Comparison of ENCODE assay signal across 8 cellular contexts in genomic region chr1:17236779-17237601, GRCh38. TPM values are rescaled to one million over a fixed set of nuclear protein-coding genes. Genes with fewer than 3 reads are reported as not detected.
DNase-seq lines count a peak whose midpoint lies in the region; ATAC-seq and TF ChIP-seq lines count a peak whose summit lies in the region.

No MANE protein-coding gene starts in this region.

- TF ChIP-seq RAD21 in HCT116 (IDR thresholded peaks at IDR 0.05; ENCODE audit: low read depth) = no peak

- BruUV-seq in HCT116 (replicated peaks; lab: Mats Ljungman, UMichigan) = no TSS peak

- H3K4me1 ChIP-seq in HCT116 (ENCODE audit: control insufficient read depth in 1 of 2, insufficient read depth in 2 of 2, low read length in 2 of 2) = peaks cover 29 to 62% of the 10 kb centered on the region in 2 experiments

- H3K27me3 Mint-ChIP-seq in activated CD4-positive, alpha-beta memory T cell treated with anti-CD3 and anti-CD28 coated beads, Interleukin-2, amount 10 ng/mL, durations not matched to agents 7 days and 5 days = no peaks in the 10 kb centered on the region

- peaks cover 11% of the 10 kb centered on the region; the same call in 1 of the 2 replicates for H3K27me3 ChIP-seq in HCT116 (ENCODE audit: insufficient read depth, low read length)

- no peaks in the 10 kb centered on the region for H3K4me1 Mint-ChIP-seq in activated CD4-positive, alpha-beta memory T cell treated with anti-CD3 and anti-CD28 coated beads, Interleukin-2, amount 10 ng/mL, durations not matched to agents 7 days and 5 days

- intact Hi-C loops in HCT116 (cut with micrococcal nuclease) = loop anchor here (1.0 to 5.0 kb wide), 4 partner anchors 37 to 285 kb away; no protein-coding TSS in a partner anchor

- peak overlapping the region; percentile 54 for H3K4me2 ChIP-seq in HCT116 (ENCODE audit: low read length)

- CTCF ChIA-PET in HCT116 (lab: Charles Lee) = interaction anchor here (0.8 to 7.0 kb wide), 8 partner anchors 10 to 142 kb away, joined by 3 to 71 read pairs (median 4); no protein-coding TSS in a partner anchor
- CTCF ChIA-PET in activated CD4-positive, alpha-beta memory T cell treated with anti-CD3 and anti-CD28 coated beads, Interleukin-2, amount 10 ng/mL, durations not matched to agents 7 days and 5 days (lab: Charles Lee) = interaction anchor here (1.4 to 3.1 kb wide), 5 partner anchors 29 to 112 kb away, joined by 3 to 33 read pairs (median 9); no protein-coding TSS in a partner anchor

- H3K9me3 Mint-ChIP-seq in activated CD4-positive, alpha-beta memory T cell treated with anti-CD3 and anti-CD28 coated beads, Interleukin-2, amount 10 ng/mL, durations not matched to agents 7 days and 5 days = no peaks in the 10 kb centered on the region

- no peak for TF ChIP-seq POLR2A in HCT116 (IDR thresholded peaks at IDR 0.05; ENCODE audit: borderline replicate concordance, extremely low read depth, insufficient read depth, insufficient read length)

- H4K20me1 ChIP-seq in HCT116 (ENCODE audit: insufficient read depth) = no peaks in the 10 kb centered on the region

- DNase-seq in C1 segment of cervical spinal cord (lab: John Stamatoyannopoulos, UW) (peak; percentile 4 to 83 (median 56)), HCT116 (ENCODE audit: low read depth, low spot score) (peak; percentile 85), NCI-H774 (lab: John Stamatoyannopoulos, UW) (peak; percentile 57), medulla oblongata (ENCODE audit: extremely low spot score) (peak; percentile 93)
- DNase-seq in activated CD4-positive, alpha-beta memory T cell treated with anti-CD3 and anti-CD28 coated beads, Interleukin-2, amount 10 ng/mL, durations not matched to agents 7 days and 5 days = peak; percentile 85
- DNase-seq in effector CD4-positive, alpha-beta T cell = peak; percentile 85
- peak; percentile 89 for DNase-seq in stimulated activated CD8-positive, alpha-beta memory T cell treated with anti-CD3 and anti-CD28 coated beads, Interleukin-15, amount 100 ng/mL, for 24 hours (ENCODE audit: low read depth)

- H3K4me3 Mint-ChIP-seq in activated CD4-positive, alpha-beta memory T cell treated with anti-CD3 and anti-CD28 coated beads, Interleukin-2, amount 10 ng/mL, durations not matched to agents 7 days and 5 days = no peak overlapping the region

- H3K4me3 ChIP-seq in HCT116 (replicated peaks in 1 of 2; ENCODE audit: low read depth in 1 of 2, low read length in 2 of 2) = no peak overlapping the region

- no peak overlapping the region for H3K9ac ChIP-seq in HCT116 (ENCODE audit: low read length)

- H2AFZ ChIP-seq in HCT116 (ENCODE audit: low read depth, low read length, poor library complexity, severe bottlenecking) = no peak overlapping the region

- no peak overlapping the region for H3K27ac Mint-ChIP-seq in activated CD4-positive, alpha-beta memory T cell treated with anti-CD3 and anti-CD28 coated beads, Interleukin-2, amount 10 ng/mL, durations not matched to agents 7 days and 5 days

- POLR2A ChIA-PET in HCT116 (lab: Charles Lee) = interaction anchor here (0.7 to 1.4 kb wide), 2 partner anchors 68 to 109 kb away, joined by 3 to 7 read pairs; no protein-coding TSS in a partner anchor
- POLR2A ChIA-PET in activated CD4-positive, alpha-beta memory T cell treated with anti-CD3 and anti-CD28 coated beads, Interleukin-2, amount 10 ng/mL, durations not matched to agents 7 days and 5 days (lab: Charles Lee) = no interaction called here

- no peaks in the 10 kb centered on the region for H3K36me3 Mint-ChIP-seq in activated CD4-positive, alpha-beta memory T cell treated with anti-CD3 and anti-CD28 coated beads, Interleukin-2, amount 10 ng/mL, durations not matched to agents 7 days and 5 days (ENCODE audit: low read depth)

- RAD21 ChIA-PET in HCT116 (lab: Charles Lee; ENCODE audit: low non-redundant PET in 1 of 2, low total read pairs in 2 of 2, uncharacterized antibody in 2 of 2, unreplicated experiment in 2 of 2) = interaction anchor here (0.7 to 1.9 kb wide), 7 partner anchors 25 to 182 kb away, joined by 3 to 20 read pairs (median 3); no protein-coding TSS in a partner anchor

- H3K79me2 ChIP-seq in HCT116 (ENCODE audit: insufficient read depth, low read length) = no peaks in the 10 kb centered on the region

- no peaks in the 10 kb centered on the region for H3K9me3 ChIP-seq in HCT116 (ENCODE audit: control insufficient read depth in 1 of 2, insufficient read depth in 1 of 2, low read depth in 1 of 2, low read length in 2 of 2)

- ATAC-seq in HCT116 (peak; percentile 70), GM21447 (IDR thresholded peaks at IDR 0.05; ENCODE audit: unreplicated experiment) (no peak)

- peak in 2 of 3 experiments; percentile 76 to 88; a peak in 4 of 6 replicates for TF ChIP-seq CTCF in HCT116 (IDR thresholded peaks at IDR 0.05 in 2 of 3, conservative IDR thresholded peaks at IDR 0.05 in 1 of 3; ENCODE audit: borderline replicate concordance in 1 of 3, insufficient read depth in 1 of 3, low read depth in 2 of 3, low read length in 2 of 3)

- no peaks in the 10 kb centered on the region for H3K36me3 ChIP-seq in HCT116 (ENCODE audit: control insufficient read depth in 1 of 2, insufficient read depth in 2 of 2, low read length in 2 of 2)

- H3K27ac ChIP-seq in HCT116 (ENCODE audit: low read depth, low read length) = no peak overlapping the region

- H3K9me2 ChIP-seq in HCT116 (ENCODE audit: insufficient read depth) = no peaks in the 10 kb centered on the region

TF ChIP-seq in HCT116, 20 proteins besides CTCF, POLR2A, EP300 and RAD21:
- no peak for TF ChIP-seq CBX3 (IDR thresholded peaks at IDR 0.05; ENCODE audit: low read depth)

RNA-seq across cellular contexts. Expression of gene PADI3, which starts 11.9 kb away (rescaled TPM):
- total RNA-seq in HCT116 (2021; ENCODE audit: unreplicated experiment) = 0.93 TPM
- polyA plus RNA-seq in HCT116 (2012) = 0.52 and 1.3 TPM in 2 replicates
- total RNA-seq in activated CD4-positive, alpha-beta memory T cell treated with anti-CD3 and anti-CD28 coated beads, Interleukin-2, amount 10 ng/mL, durations not matched to agents 7 days and 5 days = not detected

RNA-seq across cellular contexts. Expression of gene PADI1, which starts 32.1 kb away (rescaled TPM):
- 0.37 TPM for total RNA-seq in HCT116 (2021; ENCODE audit: unreplicated experiment)
- 0.05 and 0.08 TPM in 2 replicates for polyA plus RNA-seq in HCT116 (2012)
- not detected for total RNA-seq in activated CD4-positive, alpha-beta memory T cell treated with anti-CD3 and anti-CD28 coated beads, Interleukin-2, amount 10 ng/mL, durations not matched to agents 7 days and 5 days
